Comparison of ENCODE assay signal across 30 cellular contexts in genomic region chr2:236903978-236904377, GRCh38.
"Had no signal": no experiment of that assay in that cellular context is flagged by ENCODE, and none has a peak within 500 bp of the region (broad histone marks: within the 10 kb centered on the region; RNA-seq: fewer than 3 reads in every experiment).

No MANE protein-coding gene starts in this region.

- H3K27ac ChIP-seq: cardiac muscle cell, left ventricle myocardium inferior, pancreas, prostate gland, sigmoid colon, thyroid gland, upper lobe of left lung, vagina, WERI-Rb-1 had no signal

- H3K36me3 Mint-ChIP-seq: activated CD8-positive, alpha-beta memory T cell treated with anti-CD3 and anti-CD28 coated beads, Interleukin-2, amount 10 ng/mL, durations not matched to agents 7 days and 5 days; activated naive CD4-positive, alpha-beta T cell treated with anti-CD3 and anti-CD28 coated beads, Interleukin-2, amount 50 U/mL, for 24 hours; brain; mesothelial cell of epicardium; naive thymus-derived CD4-positive, alpha-beta T cell; stimulated activated memory B cell treated with anti-CD40 and anti-IgM and Interleukin-4, amounts not matched to agents 10 μg/mL and 1 μg/mL and 100 μg/mL, for 72 hours had no signal

- H3K4me3 Mint-ChIP-seq: activated CD4-positive, alpha-beta memory T cell treated with anti-CD3 and anti-CD28 coated beads, Interleukin-2, amount 10 ng/mL, durations not matched to agents 7 days and 5 days; activated CD4-positive, alpha-beta T cell treated with anti-CD3 and anti-CD28 coated beads, Interleukin-2, amount 10 ng/mL, durations not matched to agents 24 days and 14 days; activated CD8-positive, alpha-beta memory T cell treated with anti-CD3 and anti-CD28 coated beads, Interleukin-2, amount 10 ng/mL, durations not matched to agents 7 days and 5 days; activated naive CD4-positive, alpha-beta T cell treated with anti-CD3 and anti-CD28 coated beads, Interleukin-2, amount 50 U/mL, for 24 hours; activated naive CD8-positive, alpha-beta T cell treated with anti-CD3 and anti-CD28 coated beads, Interleukin-2, amount 50 U/mL, for 24 hours; brain; mesothelial cell of epicardium; naive thymus-derived CD4-positive, alpha-beta T cell; stimulated activated memory B cell treated with anti-CD40 and anti-IgM and Interleukin-4, amounts not matched to agents 10 μg/mL and 1 μg/mL and 100 μg/mL, for 72 hours; stimulated activated naive CD8-positive, alpha-beta T cell treated with anti-CD3 and anti-CD28 coated beads, Interleukin-15, amount 100 ng/mL, for 72 hours; T-helper 17 cell had no signal

- H3K36me3 ChIP-seq: cardiac muscle cell, left ventricle myocardium inferior, pancreas, prostate gland, sigmoid colon, thyroid gland, upper lobe of left lung, vagina, WERI-Rb-1 had no signal

- DNase-seq: activated CD4-positive, alpha-beta memory T cell treated with anti-CD3 and anti-CD28 coated beads, Interleukin-2, amount 10 ng/mL, durations not matched to agents 7 days and 5 days; activated CD4-positive, alpha-beta T cell treated with anti-CD3 and anti-CD28 coated beads, Interleukin-2, amount 10 ng/mL, durations not matched to agents 24 days and 14 days; activated CD8-positive, alpha-beta memory T cell treated with anti-CD3 and anti-CD28 coated beads, Interleukin-2, amount 10 ng/mL, durations not matched to agents 7 days and 5 days; activated naive CD8-positive, alpha-beta T cell treated with anti-CD3 and anti-CD28 coated beads, Interleukin-2, amount 50 U/mL, for 24 hours; activated T-cell treated with anti-CD3 and anti-CD28 coated beads, Interleukin-2, amount 50 U/mL, for 48 hours; cortex of kidney; foreskin melanocyte; left ventricle myocardium inferior; naive thymus-derived CD4-positive, alpha-beta T cell; pancreas; sigmoid colon; stimulated activated CD4-positive, alpha-beta T cell treated with anti-CD3 and anti-CD28 coated beads, Interleukin-1b, Interleukin-23, amount 100 ng/mL, for 48 hours; stimulated activated CD4-positive, alpha-beta T cell treated with anti-CD3 and anti-CD28 coated beads, Interleukin-4, amount 100 ng/mL, for 4 hours; stimulated activated CD8-positive, alpha-beta memory T cell treated with anti-CD3 and anti-CD28 coated beads, Interleukin-4, amount 100 ng/mL, for 48 hours; stimulated activated naive CD8-positive, alpha-beta T cell treated with anti-CD3 and anti-CD28 coated beads, Interleukin-15, amount 100 ng/mL, for 72 hours; T-helper 17 cell; T1000; thyroid gland; upper lobe of left lung; WERI-Rb-1 had no signal

- H3K27ac Mint-ChIP-seq: activated CD4-positive, alpha-beta memory T cell treated with anti-CD3 and anti-CD28 coated beads, Interleukin-2, amount 10 ng/mL, durations not matched to agents 7 days and 5 days; activated CD4-positive, alpha-beta T cell treated with anti-CD3 and anti-CD28 coated beads, Interleukin-2, amount 10 ng/mL, durations not matched to agents 24 days and 14 days; activated CD8-positive, alpha-beta memory T cell treated with anti-CD3 and anti-CD28 coated beads, Interleukin-2, amount 10 ng/mL, durations not matched to agents 7 days and 5 days; activated naive CD4-positive, alpha-beta T cell treated with anti-CD3 and anti-CD28 coated beads, Interleukin-2, amount 50 U/mL, for 24 hours; activated naive CD8-positive, alpha-beta T cell treated with anti-CD3 and anti-CD28 coated beads, Interleukin-2, amount 50 U/mL, for 24 hours; activated T-helper 2 cell treated with anti-CD3 and anti-CD28 coated beads, Interferon-gamma antibody, Interleukin-2, Interleukin-4, amounts not matched to agents 10 μg/mL and 5 μg/mL and 100 μg/mL, durations not matched to agents 14 hours and 24 hours and 36 hours; mesothelial cell of epicardium; naive thymus-derived CD4-positive, alpha-beta T cell; stimulated activated memory B cell treated with anti-CD40 and anti-IgM and Interleukin-4, amounts not matched to agents 10 μg/mL and 1 μg/mL and 100 μg/mL, for 72 hours; stimulated activated naive CD8-positive, alpha-beta T cell treated with anti-CD3 and anti-CD28 coated beads, Interleukin-15, amount 100 ng/mL, for 72 hours; T-helper 17 cell had no signal

- H3K27me3 ChIP-seq: cardiac muscle cell, pancreas, sigmoid colon, thyroid gland, upper lobe of left lung, vagina had no signal

- H3K4me2 ChIP-seq: smooth muscle cell had no signal

- ATAC-seq: activated CD4-positive, CD25-positive, alpha-beta regulatory T cell treated with anti-CD3 and anti-CD28 coated beads, Interleukin-2, amount 50 U/mL, for 24 hours; activated CD8-positive, alpha-beta memory T cell treated with anti-CD3 and anti-CD28 coated beads, Interleukin-2, amount 10 ng/mL, durations not matched to agents 7 days and 5 days; activated naive CD8-positive, alpha-beta T cell treated with anti-CD3 and anti-CD28 coated beads, Interleukin-2, amount 50 U/mL, for 24 hours; naive thymus-derived CD4-positive, alpha-beta T cell; pancreas; stimulated activated memory B cell treated with anti-CD40 and anti-IgM and Interleukin-4, amounts not matched to agents 10 μg/mL and 1 μg/mL and 100 μg/mL, for 72 hours; stimulated activated naive CD8-positive, alpha-beta T cell treated with anti-CD3 and anti-CD28 coated beads, Interleukin-15, amount 100 ng/mL, for 72 hours; T-helper 17 cell had no signal

- H3K4me3 ChIP-seq: cardiac muscle cell, left ventricle myocardium inferior, pancreas, prostate gland, sigmoid colon, smooth muscle cell, thyroid gland, upper lobe of left lung, vagina had no signal

- H3K4me1 Mint-ChIP-seq: activated CD4-positive, alpha-beta memory T cell treated with anti-CD3 and anti-CD28 coated beads, Interleukin-2, amount 10 ng/mL, durations not matched to agents 7 days and 5 days; activated CD4-positive, alpha-beta T cell treated with anti-CD3 and anti-CD28 coated beads, Interleukin-2, amount 10 ng/mL, durations not matched to agents 24 days and 14 days; activated CD8-positive, alpha-beta memory T cell treated with anti-CD3 and anti-CD28 coated beads, Interleukin-2, amount 10 ng/mL, durations not matched to agents 7 days and 5 days; activated naive CD4-positive, alpha-beta T cell treated with anti-CD3 and anti-CD28 coated beads, Interleukin-2, amount 50 U/mL, for 24 hours; activated naive CD8-positive, alpha-beta T cell treated with anti-CD3 and anti-CD28 coated beads, Interleukin-2, amount 50 U/mL, for 24 hours; naive thymus-derived CD4-positive, alpha-beta T cell; stimulated activated memory B cell treated with anti-CD40 and anti-IgM and Interleukin-4, amounts not matched to agents 10 μg/mL and 1 μg/mL and 100 μg/mL, for 72 hours; stimulated activated naive CD8-positive, alpha-beta T cell treated with anti-CD3 and anti-CD28 coated beads, Interleukin-15, amount 100 ng/mL, for 72 hours; T-helper 17 cell had no signal

- H3K4me1 ChIP-seq: left ventricle myocardium inferior, pancreas, prostate gland, sigmoid colon, thyroid gland, vagina had no signal

- H3K9me3 Mint-ChIP-seq: activated CD4-positive, alpha-beta memory T cell treated with anti-CD3 and anti-CD28 coated beads, Interleukin-2, amount 10 ng/mL, durations not matched to agents 7 days and 5 days; activated CD4-positive, alpha-beta T cell treated with anti-CD3 and anti-CD28 coated beads, Interleukin-2, amount 10 ng/mL, durations not matched to agents 24 days and 14 days; activated naive CD4-positive, alpha-beta T cell treated with anti-CD3 and anti-CD28 coated beads, Interleukin-2, amount 50 U/mL, for 24 hours; activated naive CD8-positive, alpha-beta T cell treated with anti-CD3 and anti-CD28 coated beads, Interleukin-2, amount 50 U/mL, for 24 hours; activated T-helper 2 cell treated with anti-CD3 and anti-CD28 coated beads, Interferon-gamma antibody, Interleukin-2, Interleukin-4, amounts not matched to agents 10 μg/mL and 5 μg/mL and 100 μg/mL, durations not matched to agents 14 hours and 24 hours and 36 hours; mesothelial cell of epicardium; naive thymus-derived CD4-positive, alpha-beta T cell; stimulated activated memory B cell treated with anti-CD40 and anti-IgM and Interleukin-4, amounts not matched to agents 10 μg/mL and 1 μg/mL and 100 μg/mL, for 72 hours; stimulated activated naive CD8-positive, alpha-beta T cell treated with anti-CD3 and anti-CD28 coated beads, Interleukin-15, amount 100 ng/mL, for 72 hours had no signal

- H3K9me3 ChIP-seq: left ventricle myocardium inferior, pancreas, prostate gland, sigmoid colon, thyroid gland, upper lobe of left lung, vagina had no signal
